In genomic region chr10:23293973-23294372, GRCh38 we compare ENCODE assay signal across 16 cellular contexts. TPM values are rescaled to one million over a fixed set of nuclear protein-coding genes. Genes with fewer than 3 reads are reported as not detected.
DNase-seq lines count a peak whose midpoint lies in the region; ATAC-seq, FAIRE-seq and TF ChIP-seq lines count a peak whose summit lies in the region.
"Had no signal": no experiment of that assay in that cellular context is flagged by ENCODE, and none has a peak within 500 bp of the region (broad histone marks: within the 10 kb centered on the region; RNA-seq: fewer than 3 reads in every experiment).

No MANE protein-coding gene starts in this region.

- H4K91ac ChIP-seq in neuronal stem cell (ENCODE audit: low read depth, low read length, poor library complexity): no peak overlapping the region

- H3K4me3 ChIP-seq in GM12878 (no peak overlapping the region), neuronal stem cell (ENCODE audit: low read length in 2 of 2) (no peak overlapping the region), tibial nerve (no peak overlapping the region)
- H3K4me3 ChIP-seq: A549, HAP-1 had no signal

- no peak overlapping the region for H3K4me3 Mint-ChIP-seq in activated CD4-positive, alpha-beta T cell treated with anti-CD3 and anti-CD28 coated beads for 36 hours
- H3K4me3 Mint-ChIP-seq in T-helper 17 cell: no peak overlapping the region
- H3K4me3 Mint-ChIP-seq: CD4-positive, alpha-beta memory T cell had no signal

- RAD21 ChIA-PET in GM12878 (lab: Charles Lee; ENCODE audit: unreplicated experiment): interaction anchor here (1.4 to 5.4 kb wide), 2 partner anchors 131 to 136 kb away, joined by 5 to 24 read pairs; no protein-coding TSS in a partner anchor

- CTCF ChIA-PET in activated CD4-positive, alpha-beta T cell treated with anti-CD3 and anti-CD28 coated beads for 36 hours (lab: Charles Lee): interaction anchor here (0.6 to 2.9 kb wide), 10 partner anchors 12 to 241 kb away, joined by 3 to 16 read pairs (median 4); no protein-coding TSS in a partner anchor
- CTCF ChIA-PET in GM12878 (lab: Yijun Ruan, JAX): interaction anchor here (0.8 to 7.6 kb wide), 10 partner anchors 10 to 1264 kb away, joined by 3 to 106 read pairs (median 4); no protein-coding TSS in a partner anchor

- in situ Hi-C loops in GM12878 (cut with MboI): loop anchor here (5.0 kb wide), 1 partner anchor 137 kb away; no protein-coding TSS in a partner anchor

- TF ChIP-seq EP300 in GM12878 (IDR thresholded peaks at IDR 0.05; ENCODE audit: borderline replicate concordance in 1 of 2, control insufficient read depth in 1 of 2, low read depth in 2 of 2, low read length in 2 of 2): no peak
- TF ChIP-seq EP300 in tibial nerve (IDR thresholded peaks at IDR 0.05): no peak

- 83% methylated on average over 1 of the region's 1 CpG for WGBS in GM12878 (ENCODE audit: insufficient coverage, insufficient replicate concordance, low lambda C conversion rate, missing lambda C conversion rate)
- WGBS in neuronal stem cell (ENCODE audit: extremely low coverage in 2 of 2, insufficient read length in 2 of 2, insufficient replicate concordance in 1 of 2), 2 donors: no CpG with 5 or more reads among the region's 1 CpG
- 82 to 92% methylated on average over 1 of the region's 1 CpG for WGBS in tibial nerve, 2 donors

- no peak overlapping the region for H2BK120ac ChIP-seq in neuronal stem cell (ENCODE audit: low read depth, low read length)

- H3K18ac ChIP-seq in neuronal stem cell (ENCODE audit: low read length): peak overlapping the region; percentile 17

- H3K27me3 Mint-ChIP-seq in activated CD4-positive, alpha-beta T cell treated with anti-CD3 and anti-CD28 coated beads for 36 hours: peaks cover 9% of the 10 kb centered on the region
- peaks cover 31% of the 10 kb centered on the region for H3K27me3 Mint-ChIP-seq in T-helper 17 cell

- BruUV-seq in GM12878 (replicated peaks; lab: Mats Ljungman, UMichigan): no TSS peak

- TF ChIP-seq RAD21 in GM12878 (IDR thresholded peaks at IDR 0.05; ENCODE audit: insufficient read depth, low read depth, low read length): no peak

- H2AFZ ChIP-seq in GM12878 (ENCODE audit: control insufficient read depth, low read depth, low read length) (no peak overlapping the region), neuronal stem cell (ENCODE audit: low read length) (no peak overlapping the region)

- H2BK5ac ChIP-seq in neuronal stem cell (ENCODE audit: low read length): no peak overlapping the region

- H3K4me2 ChIP-seq in GM12878 (ENCODE audit: control insufficient read depth, insufficient read depth): no peak overlapping the region
- no peak overlapping the region for H3K4me2 ChIP-seq in neuronal stem cell (ENCODE audit: insufficient read depth, low read length, poor library complexity, severe bottlenecking)
- H3K4me2 ChIP-seq: A549 had no signal

- no peak overlapping the region for H2BK15ac ChIP-seq in neuronal stem cell (ENCODE audit: low read length)

- no peaks in the 10 kb centered on the region for H3K36me3 ChIP-seq in GM12878 (ENCODE audit: control insufficient read depth in 2 of 2, insufficient read depth in 2 of 2, low read length in 1 of 2)
- no peaks in the 10 kb centered on the region for H3K36me3 ChIP-seq in neuronal stem cell (replicated peaks in 1 of 2; ENCODE audit: control insufficient read depth in 2 of 2, insufficient read depth in 2 of 2, low read length in 2 of 2)
- no peaks in the 10 kb centered on the region for H3K36me3 ChIP-seq in tibial nerve
- H3K36me3 ChIP-seq: BE2C, HAP-1 had no signal

- no peaks in the 10 kb centered on the region; a peak in 1 of 4 replicates for H3K27me3 ChIP-seq in GM12878 (replicated peaks in 1 of 2; ENCODE audit: control insufficient read depth in 2 of 2, insufficient read depth in 2 of 2, low read length in 1 of 2)
- peaks cover 0 to 6% (median 0%) of the 10 kb centered on the region in 3 experiments for H3K27me3 ChIP-seq in neuronal stem cell (ENCODE audit: control insufficient read depth in 3 of 3, insufficient read depth in 3 of 3, low read depth in 1 of 3, low read length in 3 of 3)
- H3K27me3 ChIP-seq in tibial nerve: peaks cover 0 to 10% of the 10 kb centered on the region in 2 donors

- TF ChIP-seq CTCF in GM12878 (IDR thresholded peaks at IDR 0.05 in 2 of 3, conservative IDR thresholded peaks at IDR 0.05 in 1 of 3; ENCODE audit: control insufficient read depth in 2 of 3, extremely low read depth in 1 of 3, insufficient read depth in 1 of 3, low read depth in 3 of 3, low read length in 3 of 3) (no peak), tibial nerve (IDR thresholded peaks at IDR 0.05) (no peak)

- DNase-seq in activated CD4-positive, alpha-beta T cell treated with anti-CD3 and anti-CD28 coated beads for 36 hours: peak; percentile 12
- DNase-seq in activated CD4-positive, alpha-beta T cell treated with anti-CD3 and anti-CD28 coated beads, Interleukin-2, amount 50 U/mL, for 1 hour: no peak
- DNase-seq in T-helper 17 cell (no peak), GM12878 (ENCODE audit: low read depth, low spot score) (no peak), neuronal stem cell (ENCODE audit: low spot score) (no peak), OCI-M1 (lab: John Stamatoyannopoulos, UW) (no peak), tibial nerve (ENCODE audit: low spot score in 2 of 2) (no peak)
- DNase-seq: BE2C; CD4-positive, alpha-beta memory T cell; DND-41; GDM1; GOT3 had no signal

- SMC1A ChIA-PET in GM12878 (lab: Charles Lee; ENCODE audit: uncharacterized antibody, unreplicated experiment): interaction anchor here (1.1 to 2.6 kb wide), 2 partner anchors 18 to 136 kb away, joined by 3 to 19 read pairs; no protein-coding TSS in a partner anchor

- H3K79me2 ChIP-seq in GM12878 (ENCODE audit: control insufficient read depth, insufficient read depth, low read length): no peaks in the 10 kb centered on the region

- intact Hi-C loops in activated CD4-positive, alpha-beta T cell treated with anti-CD3 and anti-CD28 coated beads for 36 hours (cut with DNase I, micrococcal nuclease): loop anchor here (1.0 to 5.0 kb wide), 2 partner anchors 136 to 408 kb away; no protein-coding TSS in a partner anchor
- intact Hi-C loops in GM12878 (cut with micrococcal nuclease; ENCODE audit: unreplicated experiment): loop anchor here (1.0 to 5.0 kb wide), 2 partner anchors 136 to 212 kb away; no protein-coding TSS in a partner anchor

- no peaks in the 10 kb centered on the region for H3K36me3 Mint-ChIP-seq in activated CD4-positive, alpha-beta T cell treated with anti-CD3 and anti-CD28 coated beads for 36 hours (ENCODE audit: low read depth)
- H3K36me3 Mint-ChIP-seq in T-helper 17 cell (ENCODE audit: low read depth): no peaks in the 10 kb centered on the region
- H3K36me3 Mint-ChIP-seq: CD4-positive, alpha-beta memory T cell had no signal

- H3K79me1 ChIP-seq in neuronal stem cell (ENCODE audit: low read depth, low read length): no peaks in the 10 kb centered on the region

- no peaks in the 10 kb centered on the region; the same call in 1 of the 2 replicates for H4K20me1 ChIP-seq in GM12878 (ENCODE audit: control insufficient read depth, insufficient read depth)

- peak; percentile 71 for ATAC-seq in activated CD4-positive, alpha-beta T cell treated with anti-CD3 and anti-CD28 coated beads for 36 hours
- no peak for ATAC-seq in T-helper 17 cell
- ATAC-seq in GM12878: peak; percentile 42; the same call in 2 of the 3 replicates

- H3K4me1 Mint-ChIP-seq in activated CD4-positive, alpha-beta T cell treated with anti-CD3 and anti-CD28 coated beads for 36 hours: no peaks in the 10 kb centered on the region
- H3K4me1 Mint-ChIP-seq in T-helper 17 cell: peaks cover 2% of the 10 kb centered on the region

- H3K23ac ChIP-seq in neuronal stem cell (ENCODE audit: low read depth, low read length, poor library complexity): no peak overlapping the region

- H4K8ac ChIP-seq in neuronal stem cell (ENCODE audit: low read depth, low read length): no peak overlapping the region

- H3K9me3 ChIP-seq in T-helper 17 cell (ENCODE audit: control insufficient read depth, low read length, poor library complexity, severe bottlenecking): no peaks in the 10 kb centered on the region
- no peaks in the 10 kb centered on the region for H3K9me3 ChIP-seq in GM12878 (replicated peaks; ENCODE audit: control insufficient read depth, insufficient read depth, low read length)
- H3K9me3 ChIP-seq in neuronal stem cell (replicated peaks in 1 of 2; ENCODE audit: control insufficient read depth in 2 of 2, insufficient read depth in 1 of 2, low read depth in 1 of 2, low read length in 2 of 2): no peaks in the 10 kb centered on the region
- H3K9me3 ChIP-seq in tibial nerve: no peaks in the 10 kb centered on the region
- H3K9me3 ChIP-seq: A549, BE2C, HAP-1 had no signal

- H2AK5ac ChIP-seq in neuronal stem cell (ENCODE audit: low read depth, low read length): no peak overlapping the region

- no peak overlapping the region for H3K14ac ChIP-seq in neuronal stem cell (ENCODE audit: low read length)

- H2BK12ac ChIP-seq in neuronal stem cell (ENCODE audit: low read length): no peak overlapping the region

- H3K4ac ChIP-seq in neuronal stem cell (ENCODE audit: low read length): no peak overlapping the region

- H3K9ac ChIP-seq in GM12878 (ENCODE audit: control insufficient read depth, insufficient read depth, low read length): no peak overlapping the region
- no peak overlapping the region for H3K9ac ChIP-seq in neuronal stem cell (ENCODE audit: low read depth, low read length, poor library complexity)

- H3K9me3 Mint-ChIP-seq in activated CD4-positive, alpha-beta T cell treated with anti-CD3 and anti-CD28 coated beads for 36 hours (ENCODE audit: low read depth): no peaks in the 10 kb centered on the region
- H3K9me3 Mint-ChIP-seq: CD4-positive, alpha-beta memory T cell had no signal

- no peak for FAIRE-seq in GM12878 (lab: Jason Lieb, UNC)
- FAIRE-seq: A549, GM19239 had no signal

- POLR2A ChIA-PET in activated CD4-positive, alpha-beta T cell treated with anti-CD3 and anti-CD28 coated beads for 36 hours (lab: Charles Lee): no interaction called here
- POLR2A ChIA-PET in GM12878 (lab: Charles Lee): no interaction called here

- no peak overlapping the region for H3K27ac Mint-ChIP-seq in activated CD4-positive, alpha-beta T cell treated with anti-CD3 and anti-CD28 coated beads for 36 hours
- H3K27ac Mint-ChIP-seq in T-helper 17 cell: peak overlapping the region; percentile 34

- H3K4me1 ChIP-seq in GM12878 (ENCODE audit: control insufficient read depth, insufficient read depth, low read length) (no peaks in the 10 kb centered on the region), neuronal stem cell (ENCODE audit: control insufficient read depth in 2 of 2, insufficient read depth in 1 of 2, low read depth in 1 of 2, low read length in 2 of 2) (peaks cover 3 to 7% of the 10 kb centered on the region in 2 donors), tibial nerve (peaks cover 0 to 5% (median 0%) of the 10 kb centered on the region in 4 donors)
- H3K4me1 ChIP-seq: A549, BE2C had no signal

- TF ChIP-seq POLR2A in GM12878 (IDR thresholded peaks at IDR 0.05; ENCODE audit: low read depth, low read length): no peak
- no peak for TF ChIP-seq POLR2A in tibial nerve (IDR thresholded peaks at IDR 0.05)

- H3K27ac ChIP-seq in GM12878 (ENCODE audit: control insufficient read depth, insufficient read depth) (no peak overlapping the region), neuronal stem cell (replicated peaks; ENCODE audit: low read length) (peak overlapping the region; percentile 20), tibial nerve (no peak overlapping the region)
- H3K27ac ChIP-seq: A549, C4-2B had no signal

RNA-seq across cellular contexts. Expression of gene C10orf67, which starts 50.6 kb away (rescaled TPM):
- under 1 TPM; 0.16 to 0.41 TPM for total RNA-seq in activated CD4-positive, alpha-beta T cell treated with anti-CD3 and anti-CD28 coated beads for 36 hours
- under 1 TPM in 1 of 2 donors, not detected in 1; 0.26 TPM for total RNA-seq in T-helper 17 cell
- not detected in 2 replicates for total RNA-seq in GM12878 (2013; cell fraction: nucleolus; rRNA removed)
- total RNA-seq in GM12878 (2014; rRNA removed): 0.06 TPM in 1 of 2 replicates, not detected in the other
- total RNA-seq in GM12878 (2014; rRNA removed; fragmentation: Illumina TruSeq; extraction: Trizol): not detected in 2 replicates
- total RNA-seq in GM12878 (2021): not detected in 2 replicates
- not detected for polyA plus RNA-seq in GM12878 (2011; ENCODE audit: low read depth)
- polyA plus RNA-seq in GM12878 (2011; rRNA removed): not detected in 2 replicates
- polyA plus RNA-seq in GM12878 (2011; cell fraction: cytosol; rRNA removed): 0.01 TPM in 1 of 2 replicates, not detected in the other
- polyA plus RNA-seq in GM12878 (2011; cell fraction: nucleus; rRNA removed): not detected in 2 replicates
- not detected in 2 replicates for polyA plus RNA-seq in GM12878 (2012)
- polyA plus RNA-seq in GM12878 (2014; fragmentation: Illumina TruSeq; extraction: Trizol): not detected in 2 replicates
- not detected for polyA plus RNA-seq in GM12878 (2014; fragmentation: Nextera tagmentation; extraction: Ambion mirVana)
- not detected in 2 replicates for polyA plus RNA-seq in GM12878 (2014; rRNA removed)
- not detected for polyA plus RNA-seq in GM12878 (2016; fragmentation: Nextera tagmentation; extraction: Ambion mirVana)
- not detected in 2 replicates for polyA minus RNA-seq in GM12878 (2011; rRNA and poly(A)+ RNA removed)
- not detected in 2 replicates for polyA minus RNA-seq in GM12878 (2011; cell fraction: cytosol; rRNA and poly(A)+ RNA removed)
- polyA minus RNA-seq in GM12878 (2011; cell fraction: nucleus; rRNA and poly(A)+ RNA removed): not detected in 2 replicates
- 0.24 TPM for polyA plus RNA-seq in neuronal stem cell (2013, experiment 1 of 2)
- 0.14 TPM for polyA plus RNA-seq in neuronal stem cell (2013, experiment 2 of 2)
- total RNA-seq in tibial nerve: 1 to 10 TPM in 1 of 4 donors, under 1 TPM in 3; 0.30 to 1.6 (median 0.64) TPM
- total RNA-seq: CD4-positive, alpha-beta memory T cell had no signal
